Comparison of ENCODE assay signal across 7 cellular contexts in the genomic region with DNA sequence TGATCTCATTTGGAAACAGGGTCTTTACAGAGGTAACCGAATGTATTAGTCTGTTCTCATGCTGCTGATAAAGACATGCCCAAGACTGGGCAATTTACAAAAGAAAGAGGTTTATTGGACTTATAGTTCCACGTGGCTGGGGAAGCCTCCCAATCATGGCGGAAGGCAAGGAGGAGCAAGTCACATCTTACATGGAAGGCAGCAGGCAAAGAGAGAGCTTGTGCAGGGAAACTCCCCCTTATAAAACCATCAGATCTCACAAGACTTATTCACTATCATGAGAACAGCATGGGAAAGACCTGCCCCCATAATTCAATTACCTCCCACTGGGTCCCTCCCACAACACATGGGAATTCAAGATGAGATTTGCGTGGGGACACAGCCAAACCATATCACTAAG.
A peak's percentile ranks its signal among the peaks of the same experiment; 100 is the strongest.
DNase-seq lines count a peak whose midpoint lies in the region; ATAC-seq, FAIRE-seq and TF ChIP-seq lines count a peak whose summit lies in the region.
"Not testable (repeated sequence)": the region's sequence is repeated elsewhere in the genome, so short reads cannot be mapped to it uniquely, and the experiment has no call there.

No MANE protein-coding gene starts in this region.

- not testable (repeated sequence) for H3K27ac ChIP-seq in K562 (ENCODE audit: extremely low read depth, low read depth, low read length); neural progenitor cell; spleen

- TF ChIP-seq EP300 in K562 (IDR thresholded peaks at IDR 0.05; ENCODE audit: low read length) = not testable (repeated sequence)

- not testable (repeated sequence) for H4K20me1 ChIP-seq in K562 (replicated peaks; ENCODE audit: control insufficient read depth, insufficient read depth, low read length); neural progenitor cell (ENCODE audit: low read depth)

- H3K27me3 Mint-ChIP-seq in CD14-positive monocyte (ENCODE audit: low read depth in 3 of 3); activated CD8-positive, alpha-beta T cell treated with anti-CD3 and anti-CD28 coated beads, Interleukin-2, amount 10 ng/mL, durations not matched to agents 7 days and 5 days (ENCODE audit: low read depth); dendritic cell treated with granulocyte-macrophage colony-stimulating factor and Interleukin-4, amounts not matched to agents 40 ng/mL and 50 ng/mL, for 4 days; natural killer cell (ENCODE audit: low read depth in 2 of 2): not testable (repeated sequence)
- H3K27me3 Mint-ChIP-seq in neural progenitor cell (ENCODE audit: insufficient read depth, low read depth) = peaks cover 15% of the 10 kb centered on the region

- not testable (repeated sequence) for H3K79me2 ChIP-seq in K562 (ENCODE audit: control insufficient read depth, insufficient read depth, low read length); neural progenitor cell (ENCODE audit: low read depth)

- not testable (repeated sequence) for H3K9ac ChIP-seq in K562 (ENCODE audit: insufficient read depth in 1 of 2, low read depth in 2 of 2, low read length in 2 of 2); neural progenitor cell

- not testable (repeated sequence) for H3K36me3 Mint-ChIP-seq in CD14-positive monocyte; dendritic cell treated with granulocyte-macrophage colony-stimulating factor and Interleukin-4, amounts not matched to agents 40 ng/mL and 50 ng/mL, for 4 days (ENCODE audit: low read depth); natural killer cell; neural progenitor cell
- H3K36me3 Mint-ChIP-seq in activated CD8-positive, alpha-beta T cell treated with anti-CD3 and anti-CD28 coated beads, Interleukin-2, amount 10 ng/mL, durations not matched to agents 7 days and 5 days (ENCODE audit: low read depth) = peaks cover 59% of the 10 kb centered on the region

- not testable (repeated sequence) for DNase-seq in CD14-positive monocyte (ENCODE audit: low spot score); activated CD8-positive, alpha-beta T cell treated with anti-CD3 and anti-CD28 coated beads, Interleukin-2, amount 10 ng/mL, durations not matched to agents 7 days and 5 days; K562 (ENCODE audit: extremely low read depth in 1 of 4, low spot score in 3 of 4); natural killer cell; neural progenitor cell (ENCODE audit: low spot score)
- peak; percentile 33 for DNase-seq in spleen

- not testable (repeated sequence) for H3K4me3 Mint-ChIP-seq in CD14-positive monocyte; activated CD8-positive, alpha-beta T cell treated with anti-CD3 and anti-CD28 coated beads, Interleukin-2, amount 10 ng/mL, durations not matched to agents 7 days and 5 days; dendritic cell treated with granulocyte-macrophage colony-stimulating factor and Interleukin-4, amounts not matched to agents 40 ng/mL and 50 ng/mL, for 4 days; natural killer cell; neural progenitor cell

- TF ChIP-seq POLR2A in K562 (conservative IDR thresholded peaks at IDR 0.05); spleen (IDR thresholded peaks at IDR 0.05): not testable (repeated sequence)

- TF ChIP-seq CTCF in CD14-positive monocyte (IDR thresholded peaks at IDR 0.05); K562 (IDR thresholded peaks at IDR 0.05 in 2 of 3, conservative IDR thresholded peaks at IDR 0.05 in 1 of 3; ENCODE audit: insufficient read depth in 2 of 3, low read depth in 1 of 3, low read length in 3 of 3); natural killer cell (IDR thresholded peaks at IDR 0.05); neural progenitor cell (IDR thresholded peaks at IDR 0.05); spleen (IDR thresholded peaks at IDR 0.05 in 8 of 11, conservative IDR thresholded peaks at IDR 0.05 in 3 of 11): not testable (repeated sequence)

- not testable (repeated sequence) for H3K9me3 ChIP-seq in K562 (replicated peaks; ENCODE audit: control insufficient read depth, insufficient read depth, low read depth, low read length); neural progenitor cell (ENCODE audit: low read depth)
- H3K9me3 ChIP-seq in spleen = peaks cover 0 to 36% (median 16%) of the 10 kb centered on the region in 8 donors

- FAIRE-seq in K562 (lab: Jason Lieb, UNC) = not testable (repeated sequence)

- H3K27me3 ChIP-seq in K562 (ENCODE audit: control insufficient read depth in 2 of 2, insufficient read depth in 2 of 2, low read length in 2 of 2) = peaks cover 13 to 62% of the 10 kb centered on the region in 2 experiments
- H3K27me3 ChIP-seq in neural progenitor cell; spleen (replicated peaks in 1 of 7): not testable (repeated sequence)

- H3K9me3 Mint-ChIP-seq in CD14-positive monocyte = peaks cover 15 to 20% (median 18%) of the 10 kb centered on the region in 7 donors
- H3K9me3 Mint-ChIP-seq in activated CD8-positive, alpha-beta T cell treated with anti-CD3 and anti-CD28 coated beads, Interleukin-2, amount 10 ng/mL, durations not matched to agents 7 days and 5 days (ENCODE audit: insufficient read depth) = peaks cover 41% of the 10 kb centered on the region
- peaks cover 18% of the 10 kb centered on the region for H3K9me3 Mint-ChIP-seq in dendritic cell treated with granulocyte-macrophage colony-stimulating factor and Interleukin-4, amounts not matched to agents 40 ng/mL and 50 ng/mL, for 4 days
- H3K9me3 Mint-ChIP-seq in natural killer cell = not testable (repeated sequence)
- H3K9me3 Mint-ChIP-seq in neural progenitor cell = peaks cover 29% of the 10 kb centered on the region

- H3K4me3 ChIP-seq in K562, neural progenitor cell, spleen: not testable (repeated sequence)

- not testable (repeated sequence) for H3K36me3 ChIP-seq in K562 (ENCODE audit: control insufficient read depth, insufficient read depth, low read length); neural progenitor cell; spleen

- not testable (repeated sequence) for H3K9me1 ChIP-seq in K562 (ENCODE audit: control insufficient read depth, insufficient read depth, low read length)

- H3K4me2 ChIP-seq in K562 (ENCODE audit: insufficient read depth, low read length); neural progenitor cell: not testable (repeated sequence)

- not testable (repeated sequence) for TF ChIP-seq RAD21 in K562 (CRISPR knock-in tag; conservative IDR thresholded peaks at IDR 0.05 in 1 of 2, IDR thresholded peaks at IDR 0.05 in 1 of 2)

- intact Hi-C loops in CD14-positive monocyte (cut with micrococcal nuclease); dendritic cell treated with granulocyte-macrophage colony-stimulating factor and Interleukin-4, amounts not matched to agents 40 ng/mL and 50 ng/mL, for 4 days (cut with micrococcal nuclease); natural killer cell (cut with micrococcal nuclease); spleen (cut with DNase I; ENCODE audit: low total_unique reads): not testable (repeated sequence)
- intact Hi-C loops in K562 (cut with micrococcal nuclease) = loop anchor here (10.0 kb wide), 1 partner anchor 605 kb away; no protein-coding TSS in a partner anchor

- H3K4me1 Mint-ChIP-seq in CD14-positive monocyte (peaks cover 56% of the 10 kb centered on the region), natural killer cell (peaks cover 36 to 52% of the 10 kb centered on the region in 2 donors), neural progenitor cell (peaks cover 11% of the 10 kb centered on the region)
- H3K4me1 Mint-ChIP-seq in activated CD8-positive, alpha-beta T cell treated with anti-CD3 and anti-CD28 coated beads, Interleukin-2, amount 10 ng/mL, durations not matched to agents 7 days and 5 days (ENCODE audit: low read depth) = peaks cover 57% of the 10 kb centered on the region
- H3K4me1 Mint-ChIP-seq in dendritic cell treated with granulocyte-macrophage colony-stimulating factor and Interleukin-4, amounts not matched to agents 40 ng/mL and 50 ng/mL, for 4 days (ENCODE audit: low read depth) = peaks cover 62% of the 10 kb centered on the region

- 2% methylated on average over 4 of the region's 4 CpGs for WGBS in K562 (ENCODE audit: insufficient coverage, low coverage, missing lambda C conversion rate)
- 89 to 98% (median 96%) methylated on average over 4 of the region's 4 CpGs for WGBS in spleen, 5 donors

- not testable (repeated sequence) for H2AFZ ChIP-seq in K562 (ENCODE audit: low read depth, low read length); neural progenitor cell (replicated peaks)

- not testable (repeated sequence) for BruUV-seq in K562 (replicated peaks; lab: Mats Ljungman, UMichigan)

- CTCF ChIA-PET in activated CD8-positive, alpha-beta T cell treated with anti-CD3 and anti-CD28 coated beads, Interleukin-2, amount 10 ng/mL, durations not matched to agents 7 days and 5 days (lab: Charles Lee); K562 (lab: Yijun Ruan, JAX; ENCODE audit: low intra/inter-chr PET ratio): not testable (repeated sequence)

- not testable (repeated sequence) for H3K4me1 ChIP-seq in K562 (replicated peaks in 1 of 2; ENCODE audit: control insufficient read depth in 2 of 2, insufficient read depth in 2 of 2, low read length in 2 of 2); neural progenitor cell
- H3K4me1 ChIP-seq in spleen = peaks cover 7 to 45% (median 16%) of the 10 kb centered on the region in 6 donors

- not testable (repeated sequence) for H3F3A ChIP-seq in neural progenitor cell (ENCODE audit: low read depth)

- POLR2A ChIA-PET in activated CD8-positive, alpha-beta T cell treated with anti-CD3 and anti-CD28 coated beads, Interleukin-2, amount 10 ng/mL, durations not matched to agents 7 days and 5 days (lab: Charles Lee) = not testable (repeated sequence)
- POLR2A ChIA-PET in K562 (lab: Yijun Ruan, JAX) = interaction anchor here (0.6 kb wide), 1 partner anchor 21 kb away, joined by 3 read pairs; no protein-coding TSS in a partner anchor

- ATAC-seq in activated CD8-positive, alpha-beta T cell treated with anti-CD3 and anti-CD28 coated beads, Interleukin-2, amount 10 ng/mL, durations not matched to agents 7 days and 5 days; K562; natural killer cell: not testable (repeated sequence)

- in situ Hi-C loops in K562 (cut with MboI) = not testable (repeated sequence)

- H3K27ac Mint-ChIP-seq in CD14-positive monocyte (peak overlapping the region in 4 of 7 donors; percentile 21 to 77 (median 48)), natural killer cell (peak overlapping the region; percentile 88 to 94), neural progenitor cell (peak overlapping the region; percentile 50)
- peak overlapping the region; percentile 71 for H3K27ac Mint-ChIP-seq in activated CD8-positive, alpha-beta T cell treated with anti-CD3 and anti-CD28 coated beads, Interleukin-2, amount 10 ng/mL, durations not matched to agents 7 days and 5 days
- H3K27ac Mint-ChIP-seq in dendritic cell treated with granulocyte-macrophage colony-stimulating factor and Interleukin-4, amounts not matched to agents 40 ng/mL and 50 ng/mL, for 4 days = peak overlapping the region; percentile 14

Comparison
In these comparisons a context has a peak if more than half of its experiments do, and no peak if none do; other contexts are left out.
1. H3K27ac Mint-ChIP-seq: peak in every context shown above with its lines; median percentile 91 in natural killer cell; 71 in activated CD8-positive, alpha-beta T cell treated with anti-CD3 and anti-CD28 coated beads, Interleukin-2, amount 10 ng/mL, durations not matched to agents 7 days and 5 days; 50 in neural progenitor cell; 48 in CD14-positive monocyte; 14 in dendritic cell treated with granulocyte-macrophage colony-stimulating factor and Interleukin-4, amounts not matched to agents 40 ng/mL and 50 ng/mL, for 4 days.